In genomic region chr12:9798008-9798619, GRCh38 we compare ENCODE assay signal across 9 cellular contexts. TPM values are rescaled to one million over a fixed set of nuclear protein-coding genes. Genes with fewer than 3 reads are reported as not detected.
DNase-seq lines count a peak whose midpoint lies in the region; ATAC-seq and TF ChIP-seq lines count a peak whose summit lies in the region.
"Had no signal": no experiment of that assay in that cellular context is flagged by ENCODE, and none has a peak within 500 bp of the region (broad histone marks: within the 10 kb centered on the region; RNA-seq: fewer than 3 reads in every experiment).

No MANE protein-coding gene starts in this region.

- peak; percentile 90 for ATAC-seq in GM18520 (IDR thresholded peaks at IDR 0.05; ENCODE audit: unreplicated experiment)
- peak; percentile 74 for ATAC-seq in HG03025 (IDR thresholded peaks at IDR 0.05; ENCODE audit: low FRiP score, unreplicated experiment)
- peak; percentile 86 for ATAC-seq in activated CD8-positive, alpha-beta memory T cell treated with anti-CD3 and anti-CD28 coated beads, Interleukin-2, amount 10 ng/mL, durations not matched to agents 7 days and 5 days

- peaks cover 1% of the 10 kb centered on the region for H3K27me3 Mint-ChIP-seq in activated CD8-positive, alpha-beta memory T cell treated with anti-CD3 and anti-CD28 coated beads, Interleukin-2, amount 10 ng/mL, durations not matched to agents 7 days and 5 days

- H3K4me1 Mint-ChIP-seq in activated CD8-positive, alpha-beta memory T cell treated with anti-CD3 and anti-CD28 coated beads, Interleukin-2, amount 10 ng/mL, durations not matched to agents 7 days and 5 days = peaks cover 45% of the 10 kb centered on the region

- H3K27ac Mint-ChIP-seq in activated CD8-positive, alpha-beta memory T cell treated with anti-CD3 and anti-CD28 coated beads, Interleukin-2, amount 10 ng/mL, durations not matched to agents 7 days and 5 days = peak overlapping the region; percentile 23

- peak overlapping the region; percentile 6 for H3K4me3 Mint-ChIP-seq in activated CD8-positive, alpha-beta memory T cell treated with anti-CD3 and anti-CD28 coated beads, Interleukin-2, amount 10 ng/mL, durations not matched to agents 7 days and 5 days

- peaks cover 16% of the 10 kb centered on the region for H3K36me3 Mint-ChIP-seq in activated CD8-positive, alpha-beta memory T cell treated with anti-CD3 and anti-CD28 coated beads, Interleukin-2, amount 10 ng/mL, durations not matched to agents 7 days and 5 days

- DNase-seq in ACHN = peak; percentile 82
- DNase-seq in NCI-H748 treated with DMSO at 0.1 percent for 48 hours (lab: John Stamatoyannopoulos, UW) = peak; percentile 0
- peak; percentile 88 for DNase-seq in activated CD8-positive, alpha-beta memory T cell treated with anti-CD3 and anti-CD28 coated beads, Interleukin-2, amount 10 ng/mL, durations not matched to agents 7 days and 5 days
- DNase-seq in fibroblast of mammary gland (ENCODE audit: low read depth) = peak; percentile 39
- peak; percentile 32 for DNase-seq in retinal pigment epithelial cell (ENCODE audit: low read depth)
- no peak for DNase-seq in cerebellar nuclear complex (lab: John Stamatoyannopoulos, UW)

- no peak overlapping the region for H3K4me3 ChIP-seq in fibroblast of mammary gland (ENCODE audit: control insufficient read depth, low read depth, low read length)
- H3K4me3 ChIP-seq in retinal pigment epithelial cell (ENCODE audit: low read length) = no peak overlapping the region

- in situ Hi-C loops in ACHN (cut with HindIII; ENCODE audit: low pct_ligation_motif_present, low pct_unique_long_range_greater_than_20kb, low sequenced_read_pairs) = no loop called here

- CTCF ChIA-PET in activated CD8-positive, alpha-beta memory T cell treated with anti-CD3 and anti-CD28 coated beads, Interleukin-2, amount 10 ng/mL, durations not matched to agents 7 days and 5 days (lab: Charles Lee) = interaction anchor here (0.6 to 10.7 kb wide), 24 partner anchors 8 to 365 kb away, joined by 3 to 503 read pairs (median 4); partner anchors contain the start of genes CD69, CLEC12B and CLEC2B

- TF ChIP-seq CTCF in fibroblast of mammary gland (conservative IDR thresholded peaks at IDR 0.05; ENCODE audit: control insufficient read depth, insufficient read depth, low read depth, low read length) = peak; percentile 27
- peak; percentile 62 for TF ChIP-seq CTCF in retinal pigment epithelial cell (conservative IDR thresholded peaks at IDR 0.05; ENCODE audit: low read depth, low read length)

- peaks cover 8% of the 10 kb centered on the region for H3K9me3 Mint-ChIP-seq in activated CD8-positive, alpha-beta memory T cell treated with anti-CD3 and anti-CD28 coated beads, Interleukin-2, amount 10 ng/mL, durations not matched to agents 7 days and 5 days (ENCODE audit: low read depth)

RNA-seq across cellular contexts. Expression of gene KLRF1, which starts 29.2 kb away (rescaled TPM):
- total RNA-seq in activated CD8-positive, alpha-beta memory T cell treated with anti-CD3 and anti-CD28 coated beads, Interleukin-2, amount 10 ng/mL, durations not matched to agents 7 days and 5 days = under 1 TPM; 0.44 to 0.54 TPM
- total RNA-seq: temporal lobe had no signal

RNA-seq across cellular contexts. Expression of gene CD69, which starts 37.4 kb away (rescaled TPM):
- total RNA-seq in activated CD8-positive, alpha-beta memory T cell treated with anti-CD3 and anti-CD28 coated beads, Interleukin-2, amount 10 ng/mL, durations not matched to agents 7 days and 5 days = 100 to 1,000 TPM in 1 of 2 experiments, 10 to 100 TPM in 1; 76.0 to 104 TPM

Comparison
In these comparisons a context has a peak if more than half of its experiments do, and no peak if none do; other contexts are left out.
1. DNase-seq: peak in ACHN (single experiment), NCI-H748 treated with DMSO at 0.1 percent for 48 hours (single experiment), activated CD8-positive, alpha-beta memory T cell treated with anti-CD3 and anti-CD28 coated beads, Interleukin-2, amount 10 ng/mL, durations not matched to agents 7 days and 5 days (single experiment), fibroblast of mammary gland (single experiment) and retinal pigment epithelial cell (single experiment); none in cerebellar nuclear complex (0 of 2).
2. Peak in every context shown above with its lines, with median percentiles within 50 percentile points of each other: ATAC-seq.